In genomic region chr11:62018978-62019664, GRCh38 we compare ENCODE assay signal across 1 cellular context.
TF ChIP-seq lines count a peak whose summit lies in the region.

No MANE protein-coding gene starts in this region.

TF ChIP-seq in K562, 482 proteins besides CTCF, POLR2A, EP300 and RAD21 (continued from another document):
- TF ChIP-seq ZNF449 (CRISPR knock-in tag; IDR thresholded peaks at IDR 0.05), result no peak
